ENCODE assay signal across 8 cellular contexts in the genomic region with DNA sequence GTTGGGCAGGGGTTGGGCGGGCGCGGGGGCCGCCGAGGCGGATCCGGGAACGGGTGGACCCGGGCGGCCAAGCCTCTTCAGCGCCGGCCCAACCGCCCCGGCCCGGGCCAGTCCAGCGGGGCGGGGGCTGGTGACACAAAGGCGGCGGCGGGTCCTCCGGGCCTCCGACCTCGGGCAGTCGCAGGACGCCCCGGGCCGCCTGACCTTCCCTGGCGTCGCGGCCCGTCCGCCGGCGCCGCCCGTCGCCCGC. TPM values are rescaled to one million over a fixed set of nuclear protein-coding genes. Genes with fewer than 3 reads are reported as not detected.
A peak's percentile ranks its signal among the peaks of the same experiment; 100 is the strongest.
DNase-seq lines count a peak whose midpoint lies in the region; ATAC-seq and TF ChIP-seq lines count a peak whose summit lies in the region.

No MANE protein-coding gene starts in this region.

- H3K27me3 ChIP-seq in adipocyte (replicated peaks; ENCODE audit: control insufficient read depth, insufficient read depth, low read length) (no peaks in the 10 kb centered on the region), left lung (no peaks in the 10 kb centered on the region), thyroid gland (no peaks in the 10 kb centered on the region)

- H3K4me1 ChIP-seq in adipocyte (ENCODE audit: control insufficient read depth, insufficient read depth, low read length) (peaks cover 7% of the 10 kb centered on the region), left lung (peaks cover 12 to 35% of the 10 kb centered on the region in 2 donors), thyroid gland (peaks cover 6 to 10% of the 10 kb centered on the region in 2 donors)

- H3K9ac ChIP-seq in adipocyte (ENCODE audit: low read length) = peak overlapping the region; percentile 85

- H3K36me3 ChIP-seq in adipocyte (ENCODE audit: control insufficient read depth, insufficient read depth, low read length, severe bottlenecking) (peaks cover 7% of the 10 kb centered on the region), left lung (peaks cover 0 to 18% of the 10 kb centered on the region in 2 donors), thyroid gland (no peaks in the 10 kb centered on the region)

- TF ChIP-seq CTCF in left lung (IDR thresholded peaks at IDR 0.05) = no peak
- TF ChIP-seq CTCF in thyroid gland (IDR thresholded peaks at IDR 0.05) = no peak

- no peaks in the 10 kb centered on the region for H3K9me3 ChIP-seq in adipocyte (ENCODE audit: control insufficient read depth, low read length)
- H3K9me3 ChIP-seq in left lung = no peaks in the 10 kb centered on the region
- no peaks in the 10 kb centered on the region for H3K9me3 ChIP-seq in thyroid gland

- TF ChIP-seq POLR2A in thyroid gland (IDR thresholded peaks at IDR 0.05) = no peak

- peak; percentile 38 for DNase-seq in activated naive CD4-positive, alpha-beta T cell treated with Interleukin-2 at 50 U/mL for 16 hours
- DNase-seq in activated naive CD4-positive, alpha-beta T cell (lab: John Stamatoyannopoulos, UW) = no peak
- DNase-seq in adipocyte (ENCODE audit: low read depth) = no peak
- no peak for DNase-seq in left lung
- DNase-seq in thyroid gland = no peak
- no peak for DNase-seq in GOT3 (lab: John Stamatoyannopoulos, UW)
- DNase-seq in COLO829 (ENCODE audit: low spot score) = no peak

- H3K4me3 ChIP-seq in adipocyte (ENCODE audit: low read length) = peak overlapping the region; percentile 81
- H3K4me3 ChIP-seq in left lung = peak overlapping the region; percentile 43 to 66
- H3K4me3 ChIP-seq in thyroid gland (replicated peaks in 1 of 3) = peak overlapping the region in 2 of 3 donors; percentile 9 to 88

- WGBS in thyroid gland, 2 donors = no CpG with 5 or more reads among the region's 38 CpGs

- intact Hi-C loops in left lung (cut with DNase I) (no loop called here), thyroid gland (cut with DNase I) (loop anchor here (10.0 kb wide), 1 partner anchor 56 kb away; the partner anchor contains the start of gene METTL2B)

- peak overlapping the region; percentile 96 to 97 for H3K27ac ChIP-seq in left lung
- peak overlapping the region; percentile 95 to 99 (median 98) for H3K27ac ChIP-seq in thyroid gland

- ATAC-seq in left lung = no peak
- ATAC-seq in GM19463 (IDR thresholded peaks at IDR 0.05; ENCODE audit: unreplicated experiment) = no peak

RNA-seq across cellular contexts. Expression of gene METTL2B, which starts 54.2 kb away (rescaled TPM):
- total RNA-seq in left lung (10 to 100 TPM; 22.7 to 27.4 TPM), thyroid gland (10 to 100 TPM; 29.2 to 39.0 (median 32.0) TPM)
